20 cellular contexts compared by ENCODE assay signal in the genomic region with DNA sequence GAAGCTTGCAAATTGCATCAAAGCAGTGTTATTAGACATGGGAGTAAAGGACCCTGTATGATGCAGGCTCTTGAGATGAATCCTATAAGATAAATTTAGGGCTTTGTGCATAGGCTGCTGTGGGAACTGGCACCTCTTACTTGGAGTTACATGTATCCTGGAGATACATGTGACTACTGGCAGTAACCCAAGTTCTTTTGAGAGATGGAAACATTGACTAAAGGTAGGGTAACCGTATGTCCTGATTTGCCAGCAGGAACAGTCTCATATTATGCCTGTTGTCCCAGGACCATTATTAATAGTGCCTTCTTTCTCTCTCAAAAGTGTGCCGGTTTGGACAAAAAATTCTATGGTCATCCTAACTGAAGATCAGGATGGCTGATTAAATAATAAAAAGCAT.
DNase-seq lines count a peak whose midpoint lies in the region; ATAC-seq and TF ChIP-seq lines count a peak whose summit lies in the region.
"Had no signal": no experiment of that assay in that cellular context is flagged by ENCODE, and none has a peak within 500 bp of the region (broad histone marks: within the 10 kb centered on the region; RNA-seq: fewer than 3 reads in every experiment).

No MANE protein-coding gene starts in this region.

- intact Hi-C loops in left ventricle myocardium superior (cut with micrococcal nuclease) (no loop called here), cardiac septum (cut with DNase I) (no loop called here)

- ATAC-seq in left ventricle myocardium superior, result peak; percentile 85
- ATAC-seq: A549 had no signal

- no peak overlapping the region for H3K4me3 Mint-ChIP-seq in chondrocyte (ENCODE audit: unreplicated experiment)
- H3K4me3 Mint-ChIP-seq: CD4-positive, alpha-beta T cell; IgD-negative memory B cell had no signal

- peaks cover 4% of the 10 kb centered on the region for H3K4me1 Mint-ChIP-seq in chondrocyte (ENCODE audit: low read depth)
- H3K4me1 Mint-ChIP-seq: IgD-negative memory B cell had no signal

- DNase-seq in NCI-H2171 treated with DMSO at 0.1 percent for 48 hours (lab: John Stamatoyannopoulos, UW) (peak; percentile 18), NCI-H2171 (lab: John Stamatoyannopoulos, UW) (no peak), left ventricle myocardium superior (no peak), cardiac septum (ENCODE audit: low spot score) (no peak), cerebellar cortex (ENCODE audit: low spot score) (peak; percentile 34), NCI-H128 (lab: John Stamatoyannopoulos, UW; ENCODE audit: unreplicated experiment) (no peak), activated gamma-delta T cell (lab: John Stamatoyannopoulos, UW) (no peak), chondrocyte (ENCODE audit: low spot score) (no peak)
- DNase-seq: CD4-positive, alpha-beta T cell; DMS53; EL; GM23248; Karpas-422; NCI-H146; NCI-H526 treated with DMSO at 0.1 percent for 48 hours; NK-92 treated with Interleukin-12 subunit alpha and Interleukin-12 subunit beta, amount 100 ng/mL, for 24 hours; SHP77; SK-N-SH had no signal

- H3K36me3 Mint-ChIP-seq in chondrocyte (ENCODE audit: low read depth), result peaks cover 5% of the 10 kb centered on the region

- no peaks in the 10 kb centered on the region for H3K27me3 Mint-ChIP-seq in chondrocyte (ENCODE audit: low read depth)
- H3K27me3 Mint-ChIP-seq: CD4-positive, alpha-beta T cell had no signal

- H3K27ac Mint-ChIP-seq in chondrocyte (ENCODE audit: unreplicated experiment), result no peak overlapping the region
- H3K27ac Mint-ChIP-seq: CD4-positive, alpha-beta T cell; IgD-negative memory B cell had no signal

- no peak for TF ChIP-seq CTCF in chondrocyte (IDR thresholded peaks at IDR 0.05)

- peaks cover 15% of the 10 kb centered on the region for H3K9me3 Mint-ChIP-seq in chondrocyte (ENCODE audit: low read depth)

Comparison
In these comparisons a context has a peak if more than half of its experiments do, and no peak if none do; other contexts are left out.
1. DNase-seq: peak in NCI-H2171 treated with DMSO at 0.1 percent for 48 hours (single experiment) and cerebellar cortex (single experiment); none in NCI-H2171 (single experiment), left ventricle myocardium superior (single experiment), cardiac septum (single experiment), NCI-H128 (single experiment), activated gamma-delta T cell (single experiment) and chondrocyte (single experiment).